In the genomic region with DNA sequence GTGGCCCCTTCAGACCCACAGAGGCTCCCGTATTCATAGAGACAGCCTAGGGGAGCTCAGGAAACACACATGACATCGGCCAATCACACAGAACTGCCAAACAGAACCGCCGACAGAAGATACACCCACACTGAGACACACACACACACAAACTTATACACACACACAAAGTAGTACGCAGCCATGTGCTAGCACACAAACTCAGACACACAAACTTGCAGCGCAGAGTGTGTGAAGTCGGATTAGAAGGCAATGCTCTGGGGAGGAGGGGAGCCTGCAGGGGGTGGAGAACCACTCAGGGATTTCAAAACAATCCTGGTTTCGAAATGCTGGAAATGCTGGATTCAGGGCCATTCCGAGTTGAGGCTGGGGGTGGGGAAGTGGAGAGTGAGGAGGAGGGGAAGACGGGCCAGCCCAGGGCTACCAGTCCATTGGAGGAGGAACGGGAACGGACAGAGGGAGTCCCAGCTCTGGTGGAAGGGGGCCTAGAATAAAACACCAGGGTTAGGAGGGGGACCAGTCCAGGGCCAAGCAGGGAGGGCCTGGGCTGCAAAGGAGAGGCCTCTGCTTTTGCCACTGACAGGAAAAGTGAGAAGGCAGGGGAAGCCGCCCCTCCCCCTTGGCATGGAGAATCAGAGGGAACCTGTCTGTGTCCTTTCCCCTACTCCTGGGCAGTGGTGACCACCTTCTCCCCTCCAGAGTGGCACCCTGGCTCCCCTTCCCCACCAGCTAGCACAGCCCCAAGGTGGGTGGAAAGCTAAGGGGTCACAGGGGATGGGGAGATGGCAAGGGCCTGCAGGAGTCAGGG, we compare ENCODE assay signal across 8 cellular contexts. TPM values are rescaled to one million over a fixed set of nuclear protein-coding genes. Genes with fewer than 3 reads are reported as not detected.
DNase-seq lines count a peak whose midpoint lies in the region; ATAC-seq, FAIRE-seq and TF ChIP-seq lines count a peak whose summit lies in the region.

No MANE protein-coding gene starts in this region.

- FAIRE-seq in endothelial cell of umbilical vein (lab: Jason Lieb, UNC) = peak; percentile 63

- DNase-seq in ELR (ENCODE audit: low read depth) (peak; percentile 76), SK-MEL-5 (ENCODE audit: low read depth, low spot score) (peak; percentile 39), endothelial cell of umbilical vein (ENCODE audit: low read depth, low spot score) (peak; percentile 49)
- no peak for DNase-seq in activated effector memory CD4-positive, alpha-beta T cell treated with Interleukin-2 at 50 U/mL for 16 hours

- H3K79me2 ChIP-seq in endothelial cell of umbilical vein (ENCODE audit: control insufficient read depth, insufficient read depth, low read length) = peaks cover 77% of the 10 kb centered on the region

- dilution Hi-C loops in endothelial cell of umbilical vein (cut with MboI; ENCODE audit: extremely low pct_ligation_motif_present, low sequenced_read_pairs) = no loop called here

- H4K20me1 ChIP-seq in endothelial cell of umbilical vein (replicated peaks; ENCODE audit: control insufficient read depth, extremely low read depth, insufficient read depth, low read length) = no peaks in the 10 kb centered on the region

- no peak for TF ChIP-seq CTCF in endothelial cell of umbilical vein (IDR thresholded peaks at IDR 0.05; ENCODE audit: extremely low read depth in 1 of 2, insufficient read depth in 1 of 2, low read depth in 1 of 2, low read length in 2 of 2)

- no peak overlapping the region for H2AFZ ChIP-seq in endothelial cell of umbilical vein (ENCODE audit: low read depth, low read length)

- peak overlapping the region; percentile 43 for H3K4me2 ChIP-seq in endothelial cell of umbilical vein (ENCODE audit: insufficient read depth, low read length)

- no peaks in the 10 kb centered on the region for H3K9me1 ChIP-seq in endothelial cell of umbilical vein (replicated peaks; ENCODE audit: control insufficient read depth, extremely low read depth, insufficient read depth, low read length)

- peak overlapping the region; percentile 9 for H3K9ac ChIP-seq in endothelial cell of umbilical vein (replicated peaks; ENCODE audit: extremely low read depth, insufficient read depth, low read length)
- peak overlapping the region; percentile 89 for H3K9ac ChIP-seq in muscle layer of colon (ENCODE audit: low read length)

- no TSS peak for BruUV-seq in endothelial cell of umbilical vein (replicated peaks; lab: Mats Ljungman, UMichigan)

- in situ Hi-C loops in SK-MEL-5 (cut with HindIII; ENCODE audit: low pct_unique_long_range_greater_than_20kb, low sequenced_read_pairs) = no loop called here

- no peak for TF ChIP-seq POLR2A in endothelial cell of umbilical vein (IDR thresholded peaks at IDR 0.05; ENCODE audit: low read depth, low read length)

- POLR2A ChIA-PET in endothelial cell of umbilical vein (lab: Charles Lee) = no interaction called here

- H3K9me3 ChIP-seq in endothelial cell of umbilical vein (replicated peaks; ENCODE audit: control insufficient read depth, insufficient read depth, low read length) (no peaks in the 10 kb centered on the region), muscle layer of colon (ENCODE audit: low read length) (no peaks in the 10 kb centered on the region)

- CTCF ChIA-PET in endothelial cell of umbilical vein (lab: Charles Lee) = interaction anchor here (0.8 to 10.6 kb wide), 2 partner anchors 9 to 15 kb away, joined by 3 to 330 read pairs; no protein-coding TSS in a partner anchor

- H3K4me3 ChIP-seq in endothelial cell of umbilical vein (replicated peaks in 1 of 3; ENCODE audit: insufficient read depth in 1 of 3, low read depth in 1 of 3, low read length in 3 of 3) = peak overlapping the region in 1 of 3 experiments; percentile 10
- H3K4me3 ChIP-seq in muscle layer of colon (ENCODE audit: low read depth in 1 of 2, low read length in 2 of 2) = peak overlapping the region; percentile 93 to 95

- intact Hi-C loops in endothelial cell of umbilical vein (cut with micrococcal nuclease) = no loop called here

- H3K36me3 ChIP-seq in endothelial cell of umbilical vein (ENCODE audit: control insufficient read depth in 2 of 2, extremely low read depth in 1 of 2, insufficient read depth in 2 of 2, low read length in 2 of 2) = no peaks in the 10 kb centered on the region
- H3K36me3 ChIP-seq in muscle layer of colon (ENCODE audit: insufficient read depth, low read length) = peaks cover 5% of the 10 kb centered on the region

- H3K4me1 ChIP-seq in endothelial cell of umbilical vein (ENCODE audit: control insufficient read depth, extremely low read depth, insufficient read depth, low read length) (peaks cover 69% of the 10 kb centered on the region), muscle layer of colon (ENCODE audit: insufficient read depth, low read length) (peaks cover 75% of the 10 kb centered on the region)

- ATAC-seq in HG02623 (IDR thresholded peaks at IDR 0.05; ENCODE audit: unreplicated experiment) (no peak), GM18873 (IDR thresholded peaks at IDR 0.05; ENCODE audit: low FRiP score, unreplicated experiment) (no peak), HG02610 (IDR thresholded peaks at IDR 0.05; ENCODE audit: unreplicated experiment) (no peak)

- H3K27ac ChIP-seq in endothelial cell of umbilical vein (ENCODE audit: insufficient read depth, low read depth, low read length) = peak overlapping the region; percentile 80
- peak overlapping the region; percentile 97 for H3K27ac ChIP-seq in muscle layer of colon (ENCODE audit: low read depth, low read length)

- H3K27me3 ChIP-seq in endothelial cell of umbilical vein (ENCODE audit: control insufficient read depth in 2 of 2, insufficient read depth in 2 of 2, low read length in 2 of 2) = no peaks in the 10 kb centered on the region
- no peaks in the 10 kb centered on the region for H3K27me3 ChIP-seq in muscle layer of colon (ENCODE audit: control insufficient read depth in 1 of 2, insufficient read depth in 2 of 2, low read length in 2 of 2)

TF ChIP-seq in endothelial cell of umbilical vein, 7 proteins besides CTCF, POLR2A, EP300 and RAD21 (continues in another document):
- no peak for TF ChIP-seq FOS (IDR thresholded peaks at IDR 0.05; ENCODE audit: borderline replicate concordance, insufficient read depth, low read length)
- no peak for TF ChIP-seq POLR2AphosphoS5 (IDR thresholded peaks at IDR 0.05; ENCODE audit: insufficient read depth, low read depth, low read length)
- TF ChIP-seq GATA2 (IDR thresholded peaks at IDR 0.05; ENCODE audit: insufficient read depth, insufficient read length, low read depth, low read length) = no peak
- TF ChIP-seq JUN (IDR thresholded peaks at IDR 0.05; ENCODE audit: borderline replicate concordance, insufficient read depth, insufficient read length, low read depth) = no peak

RNA-seq across cellular contexts. Expression of a gene that starts 4.4 kb away (rescaled TPM):
- total RNA-seq in SK-MEL-5 (2014; rRNA removed; shearing (Covaris generic)) = 2.9 and 6.0 TPM in 2 replicates
- polyA plus RNA-seq in SK-MEL-5 (2015; cell fraction: cytosol; rRNA removed) = 12.2 and 20.7 TPM in 2 replicates
- 8.3 and 9.3 TPM in 2 replicates for polyA plus RNA-seq in SK-MEL-5 (2015; cell fraction: nucleus; rRNA removed)
- 44.7 and 48.8 TPM in 2 replicates for total RNA-seq in endothelial cell of umbilical vein
- polyA plus RNA-seq in endothelial cell of umbilical vein = 7.3 and 10.2 TPM in 2 replicates
- 6.5 and 8.0 TPM in 2 replicates for polyA plus RNA-seq in endothelial cell of umbilical vein (2011; cell fraction: cytosol; rRNA removed)
- 10.3 and 10.7 TPM in 2 replicates for polyA plus RNA-seq in endothelial cell of umbilical vein (2011; cell fraction: nucleus; rRNA removed)
- polyA plus RNA-seq in endothelial cell of umbilical vein (2012) = 34.2 and 37.1 TPM in 2 replicates
- 6.4 and 6.9 TPM in 2 replicates for polyA minus RNA-seq in endothelial cell of umbilical vein
- polyA minus RNA-seq in endothelial cell of umbilical vein (2011; cell fraction: cytosol; rRNA and poly(A)+ RNA removed) = 24.1 TPM
- 6.1 and 20.0 TPM in 2 replicates for polyA minus RNA-seq in endothelial cell of umbilical vein (2011; cell fraction: nucleus; rRNA and poly(A)+ RNA removed)

RNA-seq across cellular contexts. Expression of a gene that starts 34.8 kb away (rescaled TPM):
- not detected in 2 replicates for total RNA-seq in SK-MEL-5 (2014; rRNA removed; shearing (Covaris generic))
- not detected in 2 replicates for polyA plus RNA-seq in SK-MEL-5 (2015; cell fraction: cytosol; rRNA removed)
- not detected in 2 replicates for polyA plus RNA-seq in SK-MEL-5 (2015; cell fraction: nucleus; rRNA removed)
- total RNA-seq in endothelial cell of umbilical vein = not detected in 2 replicates
- polyA plus RNA-seq in endothelial cell of umbilical vein = 0.11 and 0.13 TPM in 2 replicates
- 0.07 TPM in 1 of 2 replicates, not detected in the other for polyA plus RNA-seq in endothelial cell of umbilical vein (2011; cell fraction: cytosol; rRNA removed)
- polyA plus RNA-seq in endothelial cell of umbilical vein (2011; cell fraction: nucleus; rRNA removed) = not detected in 2 replicates
- not detected in 2 replicates for polyA plus RNA-seq in endothelial cell of umbilical vein (2012)
- polyA minus RNA-seq in endothelial cell of umbilical vein = not detected in 2 replicates
- polyA minus RNA-seq in endothelial cell of umbilical vein (2011; cell fraction: cytosol; rRNA and poly(A)+ RNA removed) = not detected
- not detected in 2 replicates for polyA minus RNA-seq in endothelial cell of umbilical vein (2011; cell fraction: nucleus; rRNA and poly(A)+ RNA removed)

RNA-seq across cellular contexts. Expression of a gene that starts 37.6 kb away (rescaled TPM):
- not detected in 2 replicates for total RNA-seq in SK-MEL-5 (2014; rRNA removed; shearing (Covaris generic))
- polyA plus RNA-seq in SK-MEL-5 (2015; cell fraction: cytosol; rRNA removed) = not detected in 2 replicates
- polyA plus RNA-seq in SK-MEL-5 (2015; cell fraction: nucleus; rRNA removed) = not detected in 2 replicates
- not detected in 2 replicates for total RNA-seq in endothelial cell of umbilical vein
- polyA plus RNA-seq in endothelial cell of umbilical vein = not detected in 2 replicates
- polyA plus RNA-seq in endothelial cell of umbilical vein (2011; cell fraction: cytosol; rRNA removed) = not detected in 2 replicates
- not detected in 2 replicates for polyA plus RNA-seq in endothelial cell of umbilical vein (2011; cell fraction: nucleus; rRNA removed)
- not detected in 2 replicates for polyA plus RNA-seq in endothelial cell of umbilical vein (2012)
- polyA minus RNA-seq in endothelial cell of umbilical vein = not detected in 2 replicates
- not detected for polyA minus RNA-seq in endothelial cell of umbilical vein (2011; cell fraction: cytosol; rRNA and poly(A)+ RNA removed)
- not detected in 2 replicates for polyA minus RNA-seq in endothelial cell of umbilical vein (2011; cell fraction: nucleus; rRNA and poly(A)+ RNA removed)

RNA-seq across cellular contexts. Expression of a gene that starts 50.2 kb away (rescaled TPM):
- total RNA-seq in SK-MEL-5 (2014; rRNA removed; shearing (Covaris generic)) = not detected in 2 replicates
- polyA plus RNA-seq in SK-MEL-5 (2015; cell fraction: cytosol; rRNA removed) = not detected in 2 replicates
- not detected in 2 replicates for polyA plus RNA-seq in SK-MEL-5 (2015; cell fraction: nucleus; rRNA removed)
- not detected in 2 replicates for total RNA-seq in endothelial cell of umbilical vein
- polyA plus RNA-seq in endothelial cell of umbilical vein = not detected in 2 replicates
- polyA plus RNA-seq in endothelial cell of umbilical vein (2011; cell fraction: cytosol; rRNA removed) = not detected in 2 replicates
- polyA plus RNA-seq in endothelial cell of umbilical vein (2011; cell fraction: nucleus; rRNA removed) = not detected in 2 replicates
- polyA plus RNA-seq in endothelial cell of umbilical vein (2012) = not detected in 2 replicates
- polyA minus RNA-seq in endothelial cell of umbilical vein = not detected in 2 replicates
- polyA minus RNA-seq in endothelial cell of umbilical vein (2011; cell fraction: cytosol; rRNA and poly(A)+ RNA removed) = not detected
- not detected in 2 replicates for polyA minus RNA-seq in endothelial cell of umbilical vein (2011; cell fraction: nucleus; rRNA and poly(A)+ RNA removed)
